In the genomic region with DNA sequence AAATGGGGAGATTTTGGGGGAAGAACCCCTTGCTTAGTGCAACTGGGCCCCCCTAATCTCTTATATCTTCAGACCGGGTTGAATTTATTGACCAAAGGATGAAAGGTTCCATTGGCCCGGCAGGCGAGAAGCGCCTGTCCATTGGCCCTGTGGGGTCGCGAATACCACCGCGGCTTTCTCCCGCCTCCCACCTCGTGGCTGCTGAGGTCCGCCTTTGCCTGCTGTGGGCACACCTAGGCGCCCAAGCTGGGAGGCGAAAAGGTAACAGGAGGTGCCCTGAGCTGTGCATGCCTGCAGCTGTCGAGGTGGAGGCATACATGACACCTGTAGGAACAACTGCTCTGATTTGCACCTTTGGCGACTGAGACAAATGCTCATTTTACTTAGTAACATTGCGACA, we compare ENCODE assay signal across 41 cellular contexts. TPM values are rescaled to one million over a fixed set of nuclear protein-coding genes. Genes with fewer than 3 reads are reported as not detected.
"Had no signal": no experiment of that assay in that cellular context is flagged by ENCODE, and none has a peak within 500 bp of the region (broad histone marks: within the 10 kb centered on the region; RNA-seq: fewer than 3 reads in every experiment).

No MANE protein-coding gene starts in this region.

- H3K36me3 Mint-ChIP-seq: activated naive CD4-positive, alpha-beta T cell treated with anti-CD3 and anti-CD28 coated beads, Interleukin-2, amount 10 ng/mL, durations not matched to agents 7 days and 5 days; activated naive CD4-positive, alpha-beta T cell treated with anti-CD3 and anti-CD28 coated beads, Interleukin-2, amount 50 U/mL, for 24 hours; activated naive CD4-positive, alpha-beta T cell treated with anti-CD3 and anti-CD28 coated beads, Interleukin-2, amount 50 U/mL, for 72 hours; activated naive CD8-positive, alpha-beta T cell treated with anti-CD3 and anti-CD28 coated beads for 36 hours; activated naive CD8-positive, alpha-beta T cell treated with anti-CD3 and anti-CD28 coated beads, Interleukin-2, amount 10 ng/mL, durations not matched to agents 7 days and 5 days; brain had no signal

- H3K4me1 ChIP-seq: adrenal gland, ascending aorta, body of pancreas, breast epithelium had no signal

- H3K9me3 Mint-ChIP-seq: activated naive CD4-positive, alpha-beta T cell treated with anti-CD3 and anti-CD28 coated beads for 36 hours; activated naive CD4-positive, alpha-beta T cell treated with anti-CD3 and anti-CD28 coated beads, Interleukin-2, amount 10 ng/mL, durations not matched to agents 7 days and 5 days; activated naive CD4-positive, alpha-beta T cell treated with anti-CD3 and anti-CD28 coated beads, Interleukin-2, amount 50 U/mL, for 24 hours; activated naive CD4-positive, alpha-beta T cell treated with anti-CD3 and anti-CD28 coated beads, Interleukin-2, amount 50 U/mL, for 72 hours; activated naive CD8-positive, alpha-beta T cell treated with anti-CD3 and anti-CD28 coated beads for 36 hours; activated naive CD8-positive, alpha-beta T cell treated with anti-CD3 and anti-CD28 coated beads, Interleukin-2, amount 10 ng/mL, durations not matched to agents 7 days and 5 days; activated naive CD8-positive, alpha-beta T cell treated with anti-CD3 and anti-CD28 coated beads, Interleukin-2, amount 50 U/mL, for 24 hours; activated T-cell treated with anti-CD3 and anti-CD28 coated beads, Interleukin-2, amount 50 U/mL, for 24 hours; activated T-cell treated with anti-CD3 and anti-CD28 coated beads, Interleukin-2, amount 50 U/mL, for 4 hours; activated T-cell treated with anti-CD3 and anti-CD28 coated beads, Interleukin-2, amount 50 U/mL, for 72 hours; activated T-helper 1 cell treated with anti-CD3 and anti-CD28 coated beads, Interleukin-12 subunit alpha, Interleukin-12 subunit beta, Interleukin-2, Interleukin-4 antibody, amounts not matched to agents 30 ng/mL and 10 ng/mL and 1 ng/mL, durations not matched to agents 14 hours and 24 hours and 36 hours; activated T-helper 17 cell treated with anti-CD3 and anti-CD28 coated beads, Interleukin-2, amount 50 U/mL, for 72 hours; activated T-helper 2 cell treated with anti-CD3 and anti-CD28 coated beads, Interferon-gamma antibody, Interleukin-2, Interleukin-4, amounts not matched to agents 10 μg/mL and 5 μg/mL and 100 μg/mL, durations not matched to agents 14 hours and 24 hours and 36 hours; central memory CD8-positive, alpha-beta T cell had no signal

- DNase-seq: activated effector memory CD4-positive, alpha-beta T cell treated with anti-CD3 and anti-CD28 coated beads, Interleukin-2, amount 50 U/mL, for 16 hours; activated effector memory CD4-positive, alpha-beta T cell treated with Interleukin-2 at 50 U/mL for 16 hours; activated gamma-delta T cell; activated gamma-delta T cell treated with Interleukin-2 at 50 U/mL for 16 hours; activated naive CD4-positive, alpha-beta T cell; activated naive CD4-positive, alpha-beta T cell treated with anti-CD3 and anti-CD28 coated beads for 36 hours; activated naive CD4-positive, alpha-beta T cell treated with anti-CD3 and anti-CD28 coated beads, Interleukin-2, amount 10 ng/mL, durations not matched to agents 7 days and 5 days; activated naive CD4-positive, alpha-beta T cell treated with anti-CD3 and anti-CD28 coated beads, Interleukin-2, amount 50 U/mL, for 16 hours; activated naive CD4-positive, alpha-beta T cell treated with Interleukin-2 at 50 U/mL for 16 hours; activated naive CD8-positive, alpha-beta T cell treated with anti-CD3 and anti-CD28 coated beads for 36 hours; activated naive CD8-positive, alpha-beta T cell treated with anti-CD3 and anti-CD28 coated beads, Interleukin-2, amount 10 ng/mL, durations not matched to agents 7 days and 5 days; activated naive CD8-positive, alpha-beta T cell treated with anti-CD3 and anti-CD28 coated beads, Interleukin-2, amount 50 U/mL, for 24 hours; activated T-cell treated with anti-CD3 and anti-CD28 coated beads, Interleukin-2, amount 50 U/mL, for 24 hours; activated T-cell treated with anti-CD3 and anti-CD28 coated beads, Interleukin-2, amount 50 U/mL, for 4 hours; activated T-cell treated with anti-CD3 and anti-CD28 coated beads, Interleukin-2, amount 50 U/mL, for 48 hours; activated T-cell treated with anti-CD3 and anti-CD28 coated beads, Interleukin-2, amount 50 U/mL, for 72 hours; adrenal gland; amniotic stem cell; amygdala; anterior cingulate cortex; aorta; body of pancreas; brain microvascular endothelial cell; caudate nucleus; central memory CD4-positive, alpha-beta T cell; cerebellar nuclear complex had no signal

- H3K27ac ChIP-seq: adrenal gland, ascending aorta, body of pancreas, brain microvascular endothelial cell, breast epithelium, cardiac muscle cell had no signal

- H3K27ac Mint-ChIP-seq: activated naive CD4-positive, alpha-beta T cell treated with anti-CD3 and anti-CD28 coated beads for 36 hours; activated naive CD4-positive, alpha-beta T cell treated with anti-CD3 and anti-CD28 coated beads, Interleukin-2, amount 10 ng/mL, durations not matched to agents 7 days and 5 days; activated naive CD4-positive, alpha-beta T cell treated with anti-CD3 and anti-CD28 coated beads, Interleukin-2, amount 50 U/mL, for 24 hours; activated naive CD4-positive, alpha-beta T cell treated with anti-CD3 and anti-CD28 coated beads, Interleukin-2, amount 50 U/mL, for 72 hours; activated naive CD8-positive, alpha-beta T cell; activated naive CD8-positive, alpha-beta T cell treated with anti-CD3 and anti-CD28 coated beads for 36 hours; activated naive CD8-positive, alpha-beta T cell treated with anti-CD3 and anti-CD28 coated beads, Interleukin-2, amount 10 ng/mL, durations not matched to agents 7 days and 5 days; activated naive CD8-positive, alpha-beta T cell treated with anti-CD3 and anti-CD28 coated beads, Interleukin-2, amount 50 U/mL, for 24 hours; activated T-cell treated with anti-CD3 and anti-CD28 coated beads, Interleukin-2, amount 50 U/mL, for 24 hours; activated T-cell treated with anti-CD3 and anti-CD28 coated beads, Interleukin-2, amount 50 U/mL, for 72 hours; activated T-helper 1 cell treated with anti-CD3 and anti-CD28 coated beads, Interleukin-12 subunit alpha, Interleukin-12 subunit beta, Interleukin-2, Interleukin-4 antibody, amounts not matched to agents 30 ng/mL and 10 ng/mL and 1 ng/mL, durations not matched to agents 14 hours and 24 hours and 36 hours; activated T-helper 17 cell treated with anti-CD3 and anti-CD28 coated beads, Interleukin-2, amount 50 U/mL, for 72 hours; activated T-helper 2 cell treated with anti-CD3 and anti-CD28 coated beads, Interferon-gamma antibody, Interleukin-2, Interleukin-4, amounts not matched to agents 10 μg/mL and 5 μg/mL and 100 μg/mL, durations not matched to agents 14 hours and 24 hours and 36 hours; brain had no signal

- H3K27me3 Mint-ChIP-seq: activated naive CD4-positive, alpha-beta T cell treated with anti-CD3 and anti-CD28 coated beads, Interleukin-2, amount 10 ng/mL, durations not matched to agents 7 days and 5 days; activated T-helper 17 cell treated with anti-CD3 and anti-CD28 coated beads, Interleukin-2, amount 50 U/mL, for 72 hours; brain had no signal

- H3K36me3 ChIP-seq: adrenal gland, ascending aorta, brain microvascular endothelial cell, breast epithelium, cardiac muscle cell had no signal

- H3K4me3 Mint-ChIP-seq: activated naive CD4-positive, alpha-beta T cell treated with anti-CD3 and anti-CD28 coated beads for 36 hours; activated naive CD4-positive, alpha-beta T cell treated with anti-CD3 and anti-CD28 coated beads, Interleukin-2, amount 10 ng/mL, durations not matched to agents 7 days and 5 days; activated naive CD4-positive, alpha-beta T cell treated with anti-CD3 and anti-CD28 coated beads, Interleukin-2, amount 50 U/mL, for 24 hours; activated naive CD8-positive, alpha-beta T cell; activated naive CD8-positive, alpha-beta T cell treated with anti-CD3 and anti-CD28 coated beads for 36 hours; activated naive CD8-positive, alpha-beta T cell treated with anti-CD3 and anti-CD28 coated beads, Interleukin-2, amount 10 ng/mL, durations not matched to agents 7 days and 5 days; activated naive CD8-positive, alpha-beta T cell treated with anti-CD3 and anti-CD28 coated beads, Interleukin-2, amount 50 U/mL, for 24 hours; activated T-cell treated with anti-CD3 and anti-CD28 coated beads, Interleukin-2, amount 50 U/mL, for 24 hours; activated T-cell treated with anti-CD3 and anti-CD28 coated beads, Interleukin-2, amount 50 U/mL, for 4 hours; activated T-cell treated with anti-CD3 and anti-CD28 coated beads, Interleukin-2, amount 50 U/mL, for 72 hours; activated T-helper 1 cell treated with anti-CD3 and anti-CD28 coated beads, Interleukin-12 subunit alpha, Interleukin-12 subunit beta, Interleukin-2, Interleukin-4 antibody, amounts not matched to agents 30 ng/mL and 10 ng/mL and 1 ng/mL, durations not matched to agents 14 hours and 24 hours and 36 hours; activated T-helper 17 cell treated with anti-CD3 and anti-CD28 coated beads, Interleukin-2, amount 50 U/mL, for 72 hours; brain; central memory CD8-positive, alpha-beta T cell had no signal

- H3K27me3 ChIP-seq: adrenal gland, ascending aorta, body of pancreas, brain microvascular endothelial cell, breast epithelium, cardiac muscle cell had no signal

- H3K4me1 Mint-ChIP-seq: activated naive CD4-positive, alpha-beta T cell treated with anti-CD3 and anti-CD28 coated beads, Interleukin-2, amount 10 ng/mL, durations not matched to agents 7 days and 5 days; activated naive CD4-positive, alpha-beta T cell treated with anti-CD3 and anti-CD28 coated beads, Interleukin-2, amount 50 U/mL, for 24 hours; activated naive CD8-positive, alpha-beta T cell treated with anti-CD3 and anti-CD28 coated beads for 36 hours; activated naive CD8-positive, alpha-beta T cell treated with anti-CD3 and anti-CD28 coated beads, Interleukin-2, amount 10 ng/mL, durations not matched to agents 7 days and 5 days; activated naive CD8-positive, alpha-beta T cell treated with anti-CD3 and anti-CD28 coated beads, Interleukin-2, amount 50 U/mL, for 24 hours; activated T-helper 17 cell treated with anti-CD3 and anti-CD28 coated beads, Interleukin-2, amount 50 U/mL, for 72 hours; brain; central memory CD8-positive, alpha-beta T cell had no signal

- H3K4me3 ChIP-seq: adrenal gland, ascending aorta, body of pancreas, breast epithelium, cardiac muscle cell had no signal

- ATAC-seq: activated naive CD4-positive, alpha-beta T cell treated with anti-CD3 and anti-CD28 coated beads, Interleukin-2, amount 50 U/mL, for 72 hours; activated naive CD8-positive, alpha-beta T cell treated with anti-CD3 and anti-CD28 coated beads, Interleukin-2, amount 50 U/mL, for 24 hours; activated T-cell treated with anti-CD3 and anti-CD28 coated beads, Interleukin-2, amount 50 U/mL, for 4 hours; activated T-cell treated with anti-CD3 and anti-CD28 coated beads, Interleukin-2, amount 50 U/mL, for 72 hours; activated T-helper 17 cell treated with anti-CD3 and anti-CD28 coated beads, Interleukin-2, amount 50 U/mL, for 72 hours; body of pancreas had no signal

RNA-seq across cellular contexts. Expression of a gene that starts 21.1 kb away (rescaled TPM):
- total RNA-seq: activated naive CD4-positive, alpha-beta T cell treated with anti-CD3 and anti-CD28 coated beads for 36 hours; activated naive CD4-positive, alpha-beta T cell treated with anti-CD3 and anti-CD28 coated beads, Interleukin-2, amount 50 U/mL, for 72 hours; activated naive CD8-positive, alpha-beta T cell treated with anti-CD3 and anti-CD28 coated beads for 36 hours; activated naive CD8-positive, alpha-beta T cell treated with anti-CD3 and anti-CD28 coated beads, Interleukin-2, amount 10 ng/mL, durations not matched to agents 7 days and 5 days; activated T-cell treated with anti-CD3 and anti-CD28 coated beads, Interleukin-2, amount 50 U/mL, for 4 hours; activated T-cell treated with anti-CD3 and anti-CD28 coated beads, Interleukin-2, amount 50 U/mL, for 72 hours; activated T-helper 1 cell treated with anti-CD3 and anti-CD28 coated beads, Interleukin-12 subunit alpha, Interleukin-12 subunit beta, Interleukin-2, Interleukin-4 antibody, amounts not matched to agents 30 ng/mL and 10 ng/mL and 1 ng/mL, durations not matched to agents 14 hours and 24 hours and 36 hours; activated T-helper 17 cell treated with anti-CD3 and anti-CD28 coated beads, Interleukin-2, amount 50 U/mL, for 72 hours; activated T-helper 2 cell treated with anti-CD3 and anti-CD28 coated beads, Interferon-gamma antibody, Interleukin-2, Interleukin-4, amounts not matched to agents 10 μg/mL and 5 μg/mL and 100 μg/mL, durations not matched to agents 14 hours and 24 hours and 36 hours; adrenal gland; aorta; ascending aorta; astrocyte; body of pancreas; breast epithelium; cardiac muscle cell; cardiac septum; cerebellum; chondrocyte had no signal
- polyA plus RNA-seq: adrenal gland, aorta, cardiac muscle cell had no signal

RNA-seq across cellular contexts. Expression of a gene that starts 33.1 kb away (rescaled TPM):
- total RNA-seq: activated naive CD4-positive, alpha-beta T cell treated with anti-CD3 and anti-CD28 coated beads for 36 hours; activated naive CD4-positive, alpha-beta T cell treated with anti-CD3 and anti-CD28 coated beads, Interleukin-2, amount 50 U/mL, for 72 hours; activated naive CD8-positive, alpha-beta T cell treated with anti-CD3 and anti-CD28 coated beads for 36 hours; activated naive CD8-positive, alpha-beta T cell treated with anti-CD3 and anti-CD28 coated beads, Interleukin-2, amount 10 ng/mL, durations not matched to agents 7 days and 5 days; activated T-cell treated with anti-CD3 and anti-CD28 coated beads, Interleukin-2, amount 50 U/mL, for 4 hours; activated T-cell treated with anti-CD3 and anti-CD28 coated beads, Interleukin-2, amount 50 U/mL, for 72 hours; activated T-helper 1 cell treated with anti-CD3 and anti-CD28 coated beads, Interleukin-12 subunit alpha, Interleukin-12 subunit beta, Interleukin-2, Interleukin-4 antibody, amounts not matched to agents 30 ng/mL and 10 ng/mL and 1 ng/mL, durations not matched to agents 14 hours and 24 hours and 36 hours; activated T-helper 17 cell treated with anti-CD3 and anti-CD28 coated beads, Interleukin-2, amount 50 U/mL, for 72 hours; activated T-helper 2 cell treated with anti-CD3 and anti-CD28 coated beads, Interferon-gamma antibody, Interleukin-2, Interleukin-4, amounts not matched to agents 10 μg/mL and 5 μg/mL and 100 μg/mL, durations not matched to agents 14 hours and 24 hours and 36 hours; adrenal gland; aorta; astrocyte; body of pancreas; cardiac muscle cell; cardiac septum; cerebellum; chondrocyte had no signal
- polyA plus RNA-seq: cardiac muscle cell had no signal

RNA-seq across cellular contexts. Expression of a gene that starts 55.9 kb away (rescaled TPM):
- total RNA-seq: activated naive CD4-positive, alpha-beta T cell treated with anti-CD3 and anti-CD28 coated beads for 36 hours; activated naive CD4-positive, alpha-beta T cell treated with anti-CD3 and anti-CD28 coated beads, Interleukin-2, amount 50 U/mL, for 72 hours; activated naive CD8-positive, alpha-beta T cell treated with anti-CD3 and anti-CD28 coated beads for 36 hours; activated naive CD8-positive, alpha-beta T cell treated with anti-CD3 and anti-CD28 coated beads, Interleukin-2, amount 10 ng/mL, durations not matched to agents 7 days and 5 days; activated T-cell treated with anti-CD3 and anti-CD28 coated beads, Interleukin-2, amount 50 U/mL, for 4 hours; activated T-cell treated with anti-CD3 and anti-CD28 coated beads, Interleukin-2, amount 50 U/mL, for 72 hours; activated T-helper 1 cell treated with anti-CD3 and anti-CD28 coated beads, Interleukin-12 subunit alpha, Interleukin-12 subunit beta, Interleukin-2, Interleukin-4 antibody, amounts not matched to agents 30 ng/mL and 10 ng/mL and 1 ng/mL, durations not matched to agents 14 hours and 24 hours and 36 hours; activated T-helper 17 cell treated with anti-CD3 and anti-CD28 coated beads, Interleukin-2, amount 50 U/mL, for 72 hours; activated T-helper 2 cell treated with anti-CD3 and anti-CD28 coated beads, Interferon-gamma antibody, Interleukin-2, Interleukin-4, amounts not matched to agents 10 μg/mL and 5 μg/mL and 100 μg/mL, durations not matched to agents 14 hours and 24 hours and 36 hours; adrenal gland; ascending aorta; body of pancreas; breast epithelium; cardiac muscle cell; chondrocyte had no signal
- polyA plus RNA-seq: adrenal gland, cardiac muscle cell had no signal
